ENCODE assay signal across 23 cellular contexts in genomic region chr21:39763282-39763970, GRCh38. TPM values are rescaled to one million over a fixed set of nuclear protein-coding genes. Genes with fewer than 3 reads are reported as not detected.
A peak's percentile ranks its signal among the peaks of the same experiment; 100 is the strongest.
DNase-seq lines count a peak whose midpoint lies in the region; ATAC-seq, FAIRE-seq and TF ChIP-seq lines count a peak whose summit lies in the region.
"Had no signal": no experiment of that assay in that cellular context is flagged by ENCODE, and none has a peak within 500 bp of the region (broad histone marks: within the 10 kb centered on the region; RNA-seq: fewer than 3 reads in every experiment).

No MANE protein-coding gene starts in this region.

- H3K4me3 ChIP-seq in SJCRH30 (no peak overlapping the region), neural progenitor cell (no peak overlapping the region)
- H3K4me3 ChIP-seq: GM23248 had no signal

- H3K9me3 ChIP-seq in SJCRH30 (replicated peaks) (no peaks in the 10 kb centered on the region), neural progenitor cell (ENCODE audit: low read depth) (no peaks in the 10 kb centered on the region)
- H3K9me3 ChIP-seq: SK-N-SH had no signal

- peaks cover 1% of the 10 kb centered on the region for H3K36me3 Mint-ChIP-seq in neural progenitor cell
- peaks cover 17% of the 10 kb centered on the region for H3K36me3 Mint-ChIP-seq in type B pancreatic cell

- no peak overlapping the region for H2AFZ ChIP-seq in neural progenitor cell (replicated peaks)
- H2AFZ ChIP-seq: GM23248 had no signal

- no peaks in the 10 kb centered on the region for H4K20me1 ChIP-seq in neural progenitor cell (ENCODE audit: low read depth)

- H3K27me3 Mint-ChIP-seq in neural progenitor cell (ENCODE audit: insufficient read depth, low read depth) (peaks cover 8% of the 10 kb centered on the region), type B pancreatic cell (no peaks in the 10 kb centered on the region)
- H3K27me3 Mint-ChIP-seq: IgD-negative memory B cell had no signal

- no peaks in the 10 kb centered on the region for H3F3A ChIP-seq in neural progenitor cell (ENCODE audit: low read depth)

- ATAC-seq in HG02981 (IDR thresholded peaks at IDR 0.05; ENCODE audit: unreplicated experiment) (no peak), HG03432 (IDR thresholded peaks at IDR 0.05; ENCODE audit: unreplicated experiment) (no peak)
- ATAC-seq: HCT116 had no signal

- TF ChIP-seq CTCF in neural progenitor cell (IDR thresholded peaks at IDR 0.05) = no peak
- TF ChIP-seq CTCF in type B pancreatic cell (conservative IDR thresholded peaks at IDR 0.05) = no peak

- no peak overlapping the region for H3K4me2 ChIP-seq in neural progenitor cell
- H3K4me2 ChIP-seq: SK-N-SH had no signal

- peak; percentile 26 for FAIRE-seq in endometrium (lab: Jason Lieb, UNC)

- H3K4me3 Mint-ChIP-seq in neural progenitor cell (no peak overlapping the region), type B pancreatic cell (peak overlapping the region; percentile 52)
- H3K4me3 Mint-ChIP-seq: IgD-negative memory B cell had no signal

- intact Hi-C loops in posterior cingulate gyrus (cut with DNase I) = no loop called here

- H3K4me1 ChIP-seq in SJCRH30 = peaks cover 5% of the 10 kb centered on the region; the same call in 1 of the 2 replicates
- no peaks in the 10 kb centered on the region for H3K4me1 ChIP-seq in neural progenitor cell

- H3K27ac ChIP-seq in SJCRH30 (no peak overlapping the region), neural progenitor cell (no peak overlapping the region)
- H3K27ac ChIP-seq: GM23248 had no signal

- H3K36me3 ChIP-seq in SJCRH30 (no peaks in the 10 kb centered on the region), neural progenitor cell (no peaks in the 10 kb centered on the region)

- peaks cover under 1% of the 10 kb centered on the region; the same call in 1 of the 2 replicates for H3K27me3 ChIP-seq in SJCRH30
- no peaks in the 10 kb centered on the region for H3K27me3 ChIP-seq in neural progenitor cell

- H3K27ac Mint-ChIP-seq in neural progenitor cell = peak overlapping the region; percentile 10
- H3K27ac Mint-ChIP-seq in type B pancreatic cell = peak overlapping the region; percentile 88

- H3K4me1 Mint-ChIP-seq in neural progenitor cell = peaks cover 11% of the 10 kb centered on the region
- peaks cover 29% of the 10 kb centered on the region for H3K4me1 Mint-ChIP-seq in type B pancreatic cell (ENCODE audit: unreplicated experiment)

- no peaks in the 10 kb centered on the region for H3K79me2 ChIP-seq in neural progenitor cell (ENCODE audit: low read depth)

- H3K9ac ChIP-seq in neural progenitor cell = no peak overlapping the region
- H3K9ac ChIP-seq: GM23248, SK-N-SH had no signal

- DNase-seq in SJCRH30 (peak; percentile 41 to 58), neural progenitor cell (ENCODE audit: low spot score) (no peak), type B pancreatic cell (ENCODE audit: extremely low spot score, unreplicated experiment) (no peak), DMS79 (lab: John Stamatoyannopoulos, UW) (no peak), posterior cingulate gyrus (no peak)
- DNase-seq: ACHN; C1 segment of cervical spinal cord; DND-41; GDM1; GM23248; Kasumi-1; NCI-H1092 treated with DMSO at 0.1 percent for 48 hours; NCI-H2081 treated with DMSO at 0.1 percent for 48 hours; NCI-H446 treated with DMSO at 0.1 percent for 48 hours; NK-92 treated with Interleukin-12 subunit alpha and Interleukin-12 subunit beta, amount 100 ng/mL, for 24 hours; SHP77; SK-N-SH had no signal

- H3K9me3 Mint-ChIP-seq in neural progenitor cell (peaks cover 2% of the 10 kb centered on the region), type B pancreatic cell (peaks cover 19% of the 10 kb centered on the region)

RNA-seq across cellular contexts. Expression of gene IGSF5, which starts 18.4 kb away (rescaled TPM):
- total RNA-seq in SJCRH30 (2014; rRNA removed; shearing (Covaris generic)) = 2.9 and 4.1 TPM in 2 replicates
- total RNA-seq in neural progenitor cell (ENCODE audit: low replicate concordance) (0.43 and 0.60 TPM in 2 replicates), type B pancreatic cell (ENCODE audit: low replicate concordance) (1.5 TPM in 2 replicates)
- total RNA-seq: GM23248, OCI-LY7 had no signal

Comparison
In these comparisons a context has a peak if more than half of its experiments do, and no peak if none do; other contexts are left out.
1. DNase-seq: peak in SJCRH30 (2 of 2); none in neural progenitor cell (single experiment), type B pancreatic cell (single experiment), DMS79 (single experiment) and posterior cingulate gyrus (0 of 10).